ENCODE assay signal across 8 cellular contexts in the genomic region with DNA sequence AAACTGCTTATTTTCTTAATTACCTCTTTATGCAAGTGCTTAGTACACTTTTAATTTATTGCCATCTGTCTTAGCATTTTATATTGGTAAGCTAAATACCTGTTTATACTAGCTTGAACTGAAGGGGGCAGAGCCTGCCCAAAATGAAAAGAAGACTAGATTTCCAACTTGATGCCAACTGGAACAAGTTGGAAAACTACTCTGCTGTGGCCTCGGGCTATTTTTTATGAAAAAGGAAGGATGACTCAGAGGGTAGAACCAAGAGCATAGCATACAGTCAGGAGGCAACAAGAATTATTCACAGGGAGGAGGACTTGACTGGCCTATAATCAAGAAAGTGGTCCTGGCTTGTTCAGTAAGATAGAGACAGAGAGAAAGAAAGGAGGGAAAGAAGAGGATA.
DNase-seq lines count a peak whose midpoint lies in the region; FAIRE-seq and TF ChIP-seq lines count a peak whose summit lies in the region.

No MANE protein-coding gene starts in this region.

- dilution Hi-C loops in keratinocyte (cut with MboI; ENCODE audit: extremely low pct_ligation_motif_present, low sequenced_read_pairs), result no loop called here

- no peak for TF ChIP-seq EP300 in Ishikawa (IDR thresholded peaks at IDR 0.05; ENCODE audit: borderline replicate concordance)

- intact Hi-C loops in CD4-positive, alpha-beta memory T cell (cut with micrococcal nuclease), result no loop called here

- FAIRE-seq in keratinocyte (lab: Jason Lieb, UNC), result peak; percentile 93

- no peaks in the 10 kb centered on the region for H3K27me3 Mint-ChIP-seq in CD4-positive, alpha-beta memory T cell

- H3K9me1 ChIP-seq in keratinocyte (ENCODE audit: control insufficient read depth, extremely low read depth, insufficient read depth, low read length), result no peaks in the 10 kb centered on the region

- no peaks in the 10 kb centered on the region for H3K27me3 ChIP-seq in keratinocyte (ENCODE audit: control insufficient read depth, extremely low read depth, insufficient read depth, low read length)
- H3K27me3 ChIP-seq in CD4-positive, alpha-beta memory T cell (ENCODE audit: insufficient read depth, low read length), result no peaks in the 10 kb centered on the region

- H3K36me3 ChIP-seq in keratinocyte (ENCODE audit: control insufficient read depth in 2 of 2, extremely low read depth in 1 of 2, insufficient read depth in 2 of 2, low read length in 2 of 2), result no peaks in the 10 kb centered on the region
- H3K36me3 ChIP-seq in CD4-positive, alpha-beta memory T cell (ENCODE audit: insufficient read depth, low read length), result no peaks in the 10 kb centered on the region

- no peaks in the 10 kb centered on the region for H3K4me1 Mint-ChIP-seq in CD4-positive, alpha-beta memory T cell

- H3K36me3 Mint-ChIP-seq in CD4-positive, alpha-beta memory T cell, result no peaks in the 10 kb centered on the region

- H4K20me1 ChIP-seq in keratinocyte (ENCODE audit: control insufficient read depth, extremely low read depth, insufficient read depth, low read length), result no peaks in the 10 kb centered on the region

- TF ChIP-seq RAD21 in Ishikawa (IDR thresholded peaks at IDR 0.05; ENCODE audit: low read depth), result peak; percentile 38

- H3K9me3 Mint-ChIP-seq in CD4-positive, alpha-beta memory T cell, result peaks cover 0 to 5% (median 0%) of the 10 kb centered on the region in 8 donors

- no peak overlapping the region for H3K4me2 ChIP-seq in keratinocyte (ENCODE audit: control insufficient read depth, extremely low read depth, insufficient read depth, low read depth, low read length)

- no peak overlapping the region for H3K27ac ChIP-seq in keratinocyte (ENCODE audit: control insufficient read depth, insufficient read depth, low read length)
- no peak overlapping the region for H3K27ac ChIP-seq in CD4-positive, alpha-beta memory T cell (ENCODE audit: low read depth, low read length)

- no peak overlapping the region for H3K9ac ChIP-seq in keratinocyte (ENCODE audit: control insufficient read depth, extremely low read depth, insufficient read depth, low read length)

- POLR2A ChIA-PET in CD4-positive, alpha-beta memory T cell (lab: Charles Lee; ENCODE audit: partially characterized antibody), result no interaction called here

- TF ChIP-seq CTCF in AG10803 (conservative IDR thresholded peaks at IDR 0.05; ENCODE audit: low read length) (peak; percentile 29), astrocyte of the spinal cord (IDR thresholded peaks at IDR 0.05; ENCODE audit: low read depth, low read length) (no peak), keratinocyte (optimal IDR thresholded peaks at IDR 0.05 in 1 of 3, IDR thresholded peaks at IDR 0.05 in 1 of 3, conservative IDR thresholded peaks at IDR 0.05 in 1 of 3; ENCODE audit: extremely low read depth in 1 of 3, insufficient read depth in 2 of 3, low read length in 3 of 3) (peak; percentile 29 to 67 (median 30))

- DNase-seq in AG10803 (ENCODE audit: low read depth) (peak; percentile 73), astrocyte of the spinal cord (ENCODE audit: low read depth, low spot score) (peak; percentile 78), keratinocyte (ENCODE audit: low read depth, low spot score) (peak; percentile 97), hippocampal formation (lab: John Stamatoyannopoulos, UW) (no peak)
- DNase-seq in CD4-positive, alpha-beta memory T cell, result no peak
- no peak for DNase-seq in activated CD4-positive, alpha-beta T cell treated with anti-CD3 and anti-CD28 coated beads for 4 hours
- no peak for DNase-seq in activated naive CD4-positive, alpha-beta T cell treated with Interleukin-2 at 50 U/mL for 16 hours

- CTCF ChIA-PET in CD4-positive, alpha-beta memory T cell (lab: Charles Lee; ENCODE audit: partially characterized antibody), result no interaction called here

- no peak overlapping the region for H3K4me3 ChIP-seq in AG10803 (ENCODE audit: low read length)
- H3K4me3 ChIP-seq in astrocyte of the spinal cord (ENCODE audit: low read depth, low read length), result no peak overlapping the region
- no peak overlapping the region for H3K4me3 ChIP-seq in keratinocyte (ENCODE audit: control insufficient read depth in 2 of 3, extremely low read depth in 1 of 3, insufficient read depth in 2 of 3, low read depth in 1 of 3, low read length in 3 of 3)
- no peak overlapping the region for H3K4me3 ChIP-seq in CD4-positive, alpha-beta memory T cell (ENCODE audit: low read length in 2 of 2)

- peaks cover 12% of the 10 kb centered on the region for H3K4me1 ChIP-seq in keratinocyte (ENCODE audit: control insufficient read depth, extremely low read depth, insufficient read depth, low read length)
- no peaks in the 10 kb centered on the region for H3K4me1 ChIP-seq in CD4-positive, alpha-beta memory T cell (ENCODE audit: insufficient read depth, low read length)

- peak overlapping the region; percentile 0 for H2AFZ ChIP-seq in keratinocyte (ENCODE audit: control insufficient read depth, low read length)

- no peaks in the 10 kb centered on the region for H3K9me3 ChIP-seq in keratinocyte (ENCODE audit: control insufficient read depth, low read depth, low read length)
- H3K9me3 ChIP-seq in CD4-positive, alpha-beta memory T cell (ENCODE audit: control insufficient read depth in 1 of 2, low read length in 2 of 2), result no peaks in the 10 kb centered on the region

- H3K4me3 Mint-ChIP-seq in CD4-positive, alpha-beta memory T cell, result no peak overlapping the region

- H3K79me2 ChIP-seq in keratinocyte (ENCODE audit: control insufficient read depth, insufficient read depth, low read length), result no peaks in the 10 kb centered on the region

- in situ Hi-C loops in astrocyte of the spinal cord (cut with HindIII; ENCODE audit: low sequenced_read_pairs), result no loop called here

- H3K27ac Mint-ChIP-seq in CD4-positive, alpha-beta memory T cell, result no peak overlapping the region

TF ChIP-seq in Ishikawa, 13 proteins besides CTCF, POLR2A, EP300 and RAD21:
- no peak for TF ChIP-seq YY1 (IDR thresholded peaks at IDR 0.05; ENCODE audit: low read depth)
- TF ChIP-seq, protein P1, sequence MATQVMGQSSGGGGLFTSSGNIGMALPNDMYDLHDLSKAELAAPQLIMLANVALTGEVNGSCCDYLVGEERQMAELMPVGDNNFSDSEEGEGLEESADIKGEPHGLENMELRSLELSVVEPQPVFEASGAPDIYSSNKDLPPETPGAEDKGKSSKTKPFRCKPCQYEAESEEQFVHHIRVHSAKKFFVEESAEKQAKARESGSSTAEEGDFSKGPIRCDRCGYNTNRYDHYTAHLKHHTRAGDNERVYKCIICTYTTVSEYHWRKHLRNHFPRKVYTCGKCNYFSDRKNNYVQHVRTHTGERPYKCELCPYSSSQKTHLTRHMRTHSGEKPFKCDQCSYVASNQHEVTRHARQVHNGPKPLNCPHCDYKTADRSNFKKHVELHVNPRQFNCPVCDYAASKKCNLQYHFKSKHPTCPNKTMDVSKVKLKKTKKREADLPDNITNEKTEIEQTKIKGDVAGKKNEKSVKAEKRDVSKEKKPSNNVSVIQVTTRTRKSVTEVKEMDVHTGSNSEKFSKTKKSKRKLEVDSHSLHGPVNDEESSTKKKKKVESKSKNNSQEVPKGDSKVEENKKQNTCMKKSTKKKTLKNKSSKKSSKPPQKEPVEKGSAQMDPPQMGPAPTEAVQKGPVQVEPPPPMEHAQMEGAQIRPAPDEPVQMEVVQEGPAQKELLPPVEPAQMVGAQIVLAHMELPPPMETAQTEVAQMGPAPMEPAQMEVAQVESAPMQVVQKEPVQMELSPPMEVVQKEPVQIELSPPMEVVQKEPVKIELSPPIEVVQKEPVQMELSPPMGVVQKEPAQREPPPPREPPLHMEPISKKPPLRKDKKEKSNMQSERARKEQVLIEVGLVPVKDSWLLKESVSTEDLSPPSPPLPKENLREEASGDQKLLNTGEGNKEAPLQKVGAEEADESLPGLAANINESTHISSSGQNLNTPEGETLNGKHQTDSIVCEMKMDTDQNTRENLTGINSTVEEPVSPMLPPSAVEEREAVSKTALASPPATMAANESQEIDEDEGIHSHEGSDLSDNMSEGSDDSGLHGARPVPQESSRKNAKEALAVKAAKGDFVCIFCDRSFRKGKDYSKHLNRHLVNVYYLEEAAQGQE (IDR thresholded peaks at IDR 0.05; ENCODE audit: low read depth), result no peak
- no peak for TF ChIP-seq CEBPB (IDR thresholded peaks at IDR 0.05)
- TF ChIP-seq, protein P2, sequence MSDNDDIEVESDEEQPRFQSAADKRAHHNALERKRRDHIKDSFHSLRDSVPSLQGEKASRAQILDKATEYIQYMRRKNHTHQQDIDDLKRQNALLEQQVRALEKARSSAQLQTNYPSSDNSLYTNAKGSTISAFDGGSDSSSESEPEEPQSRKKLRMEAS (IDR thresholded peaks at IDR 0.05), result no peak
- no peak for TF ChIP-seq CREB1 (IDR thresholded peaks at IDR 0.05; ENCODE audit: low read depth)
- TF ChIP-seq FOXM1 (IDR thresholded peaks at IDR 0.05; ENCODE audit: borderline replicate concordance, low read depth), result no peak
- TF ChIP-seq TAF1 (IDR thresholded peaks at IDR 0.05; ENCODE audit: low read depth), result no peak
- TF ChIP-seq TCF12 (IDR thresholded peaks at IDR 0.05; ENCODE audit: low read depth), result no peak
- no peak for TF ChIP-seq ZBTB7A (IDR thresholded peaks at IDR 0.05; ENCODE audit: low read depth)
- TF ChIP-seq TEAD4 (IDR thresholded peaks at IDR 0.05), result no peak
- no peak for TF ChIP-seq NFIC (IDR thresholded peaks at IDR 0.05)
- TF ChIP-seq, protein P3, sequence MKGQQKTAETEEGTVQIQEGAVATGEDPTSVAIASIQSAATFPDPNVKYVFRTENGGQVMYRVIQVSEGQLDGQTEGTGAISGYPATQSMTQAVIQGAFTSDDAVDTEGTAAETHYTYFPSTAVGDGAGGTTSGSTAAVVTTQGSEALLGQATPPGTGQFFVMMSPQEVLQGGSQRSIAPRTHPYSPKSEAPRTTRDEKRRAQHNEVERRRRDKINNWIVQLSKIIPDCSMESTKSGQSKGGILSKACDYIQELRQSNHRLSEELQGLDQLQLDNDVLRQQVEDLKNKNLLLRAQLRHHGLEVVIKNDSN (IDR thresholded peaks at IDR 0.05), result no peak
- no peak for TF ChIP-seq EGR1 (IDR thresholded peaks at IDR 0.05)

Comparison
In these comparisons a context has a peak if more than half of its experiments do, and no peak if none do; other contexts are left out.
1. DNase-seq: peak in AG10803 (single experiment), astrocyte of the spinal cord (single experiment) and keratinocyte (single experiment); none in CD4-positive, alpha-beta memory T cell (0 of 5), activated CD4-positive, alpha-beta T cell treated with anti-CD3 and anti-CD28 coated beads for 4 hours (0 of 2), hippocampal formation (0 of 2) and activated naive CD4-positive, alpha-beta T cell treated with Interleukin-2 at 50 U/mL for 16 hours (single experiment).